ENCODE assay signal across 1 cellular context in genomic region chr5:25964009-25964372, GRCh38.
TF ChIP-seq lines count a peak whose summit lies in the region.

No MANE protein-coding gene starts in this region.

TF ChIP-seq in WTC11, 78 proteins besides CTCF, POLR2A, EP300 and RAD21 (continued from another document):
- TF ChIP-seq ZNF532 (CRISPR knock-in tag; IDR thresholded peaks at IDR 0.05; ENCODE audit: borderline replicate concordance): no peak
- no peak for TF ChIP-seq ERG (CRISPR knock-in tag; IDR thresholded peaks at IDR 0.05)
- TF ChIP-seq ZBTB43 (CRISPR knock-in tag; IDR thresholded peaks at IDR 0.05): no peak
- no peak for TF ChIP-seq ZMAT4 (CRISPR knock-in tag; IDR thresholded peaks at IDR 0.05)
- TF ChIP-seq IRF2 (CRISPR knock-in tag; IDR thresholded peaks at IDR 0.05; ENCODE audit: borderline replicate concordance, low read depth): no peak
- TF ChIP-seq TCF7 (CRISPR knock-in tag; IDR thresholded peaks at IDR 0.05; ENCODE audit: low read depth): no peak
- no peak for TF ChIP-seq ZNF423 (CRISPR knock-in tag; IDR thresholded peaks at IDR 0.05)
- no peak for TF ChIP-seq ZNF396 (CRISPR knock-in tag; IDR thresholded peaks at IDR 0.05; ENCODE audit: borderline replicate concordance)
- no peak for TF ChIP-seq ZNF232 (CRISPR knock-in tag; IDR thresholded peaks at IDR 0.05)
- TF ChIP-seq JAZF1 (CRISPR knock-in tag; IDR thresholded peaks at IDR 0.05): no peak
